Comparison of ENCODE assay signal across 31 cellular contexts in genomic region chr14:95710106-95710505, GRCh38. TPM values are rescaled to one million over a fixed set of nuclear protein-coding genes. Genes with fewer than 3 reads are reported as not detected.
"Had no signal": no experiment of that assay in that cellular context is flagged by ENCODE, and none has a peak within 500 bp of the region (broad histone marks: within the 10 kb centered on the region; RNA-seq: fewer than 3 reads in every experiment).

No MANE protein-coding gene starts in this region.

- H3K4me1 ChIP-seq: SJSA1 had no signal

- ATAC-seq: activated CD8-positive, alpha-beta memory T cell treated with anti-CD3 and anti-CD28 coated beads, Interleukin-2, amount 10 ng/mL, durations not matched to agents 7 days and 5 days; activated naive CD8-positive, alpha-beta T cell treated with anti-CD3 and anti-CD28 coated beads, Interleukin-2, amount 50 U/mL, for 24 hours; Panc1 had no signal

- H3K27me3 ChIP-seq: SJSA1 had no signal

- H3K27ac ChIP-seq: SJSA1, VCaP had no signal

- FAIRE-seq: bronchial epithelial cell had no signal

- H3K9ac ChIP-seq: SK-N-SH had no signal

- H3K36me3 ChIP-seq: SJSA1 had no signal

- H3K9me2 ChIP-seq: SK-N-SH had no signal

- H3K4me2 ChIP-seq: SK-N-SH had no signal

- H3K9me3 ChIP-seq: SJSA1, SK-N-SH had no signal

- DNase-seq: activated CD4-positive, alpha-beta memory T cell treated with anti-CD3 and anti-CD28 coated beads, Interleukin-2, amount 10 ng/mL, durations not matched to agents 7 days and 5 days; activated CD4-positive, alpha-beta T cell treated with anti-CD3 and anti-CD28 coated beads for 1 hour; activated CD4-positive, alpha-beta T cell treated with anti-CD3 and anti-CD28 coated beads for 48 hours; activated CD4-positive, CD25-positive, alpha-beta regulatory T cell; activated CD8-positive, alpha-beta memory T cell treated with anti-CD3 and anti-CD28 coated beads for 24 hours; activated CD8-positive, alpha-beta memory T cell treated with anti-CD3 and anti-CD28 coated beads, Interleukin-2, amount 10 ng/mL, durations not matched to agents 7 days and 5 days; activated CD8-positive, alpha-beta memory T cell treated with anti-CD3 and anti-CD28 coated beads, Interleukin-2, amount 50 U/mL, for 48 hours; activated effector memory CD4-positive, alpha-beta T cell treated with Interleukin-2 at 50 U/mL for 16 hours; activated naive CD4-positive, alpha-beta T cell treated with anti-CD3 and anti-CD28 coated beads, Interleukin-2, amount 10 ng/mL, durations not matched to agents 7 days and 5 days; activated naive CD8-positive, alpha-beta T cell treated with anti-CD3 and anti-CD28 coated beads, Interleukin-2, amount 50 U/mL, for 24 hours; activated T-cell treated with anti-CD3 and anti-CD28 coated beads, Interleukin-2, amount 50 U/mL, for 48 hours; anterior cingulate cortex; cerebellar nuclear complex; Karpas-422; NCI-H1105 treated with DMSO at 0.1 percent for 48 hours; NCI-H1436; NCI-H1694; NCI-H1930; NCI-H2081 treated with DMSO at 0.1 percent for 48 hours; NCI-H226; NCI-H524 treated with DMSO at 0.1 percent for 48 hours; NK-92 treated with Interleukin-12 subunit alpha and Interleukin-12 subunit beta, amount 100 ng/mL, for 24 hours; SHP77 treated with DMSO at 0.1 percent for 48 hours; SK-N-SH had no signal

- H3K4me3 ChIP-seq: SJSA1 had no signal

RNA-seq across cellular contexts. Expression of gene TCL1A, which starts 3.8 kb away (rescaled TPM):
- total RNA-seq: activated CD4-positive, alpha-beta memory T cell treated with anti-CD3 and anti-CD28 coated beads, Interleukin-2, amount 10 ng/mL, durations not matched to agents 7 days and 5 days; activated CD8-positive, alpha-beta memory T cell treated with anti-CD3 and anti-CD28 coated beads, Interleukin-2, amount 10 ng/mL, durations not matched to agents 7 days and 5 days; bronchial epithelial cell; MCF 10A; NCI-H460; RPMI7951; SJSA1 had no signal
- polyA plus RNA-seq: SK-N-SH had no signal

RNA-seq across cellular contexts. Expression of gene TCL1B, which starts 23.9 kb away (rescaled TPM):
- total RNA-seq: activated CD4-positive, alpha-beta memory T cell treated with anti-CD3 and anti-CD28 coated beads, Interleukin-2, amount 10 ng/mL, durations not matched to agents 7 days and 5 days; activated CD8-positive, alpha-beta memory T cell treated with anti-CD3 and anti-CD28 coated beads, Interleukin-2, amount 10 ng/mL, durations not matched to agents 7 days and 5 days; bronchial epithelial cell; MCF 10A; NCI-H460; RPMI7951; SJSA1 had no signal
- polyA plus RNA-seq: SK-N-SH had no signal
